Comparison of ENCODE assay signal across 7 cellular contexts in genomic region chr7:149624006-149624405, GRCh38.
A peak's percentile ranks its signal among the peaks of the same experiment; 100 is the strongest.
DNase-seq lines count a peak whose midpoint lies in the region; ATAC-seq and TF ChIP-seq lines count a peak whose summit lies in the region.

No MANE protein-coding gene starts in this region.

- peaks cover 24% of the 10 kb centered on the region for H3K36me3 ChIP-seq in left ventricle myocardium inferior

- H3K27me3 ChIP-seq in left ventricle myocardium inferior (ENCODE audit: low read depth): no peaks in the 10 kb centered on the region

- peaks cover 17 to 22% of the 10 kb centered on the region in 2 donors for H3K36me3 Mint-ChIP-seq in activated naive CD4-positive, alpha-beta T cell treated with anti-CD3 and anti-CD28 coated beads, Interleukin-2, amount 50 U/mL, for 72 hours

- TF ChIP-seq CTCF in left ventricle myocardium inferior (IDR thresholded peaks at IDR 0.05; ENCODE audit: borderline replicate concordance) (no peak), retinal pigment epithelial cell (conservative IDR thresholded peaks at IDR 0.05; ENCODE audit: low read depth, low read length) (peak; percentile 15)

- peak overlapping the region; percentile 93 for H3K27ac ChIP-seq in left ventricle myocardium inferior (replicated peaks)

- ATAC-seq in GM18502 (IDR thresholded peaks at IDR 0.05; ENCODE audit: poor library complexity, unreplicated experiment) (peak; percentile 18), HG02798 (IDR thresholded peaks at IDR 0.05; ENCODE audit: poor library complexity, unreplicated experiment) (peak; percentile 0)
- ATAC-seq in activated naive CD4-positive, alpha-beta T cell treated with anti-CD3 and anti-CD28 coated beads, Interleukin-2, amount 50 U/mL, for 72 hours: peak; percentile 4 to 23

- intact Hi-C loops in left ventricle myocardium inferior (cut with micrococcal nuclease): no loop called here

- no peaks in the 10 kb centered on the region for H3K9me3 Mint-ChIP-seq in activated naive CD4-positive, alpha-beta T cell treated with anti-CD3 and anti-CD28 coated beads, Interleukin-2, amount 50 U/mL, for 72 hours

- H3K27ac Mint-ChIP-seq in activated naive CD4-positive, alpha-beta T cell treated with anti-CD3 and anti-CD28 coated beads, Interleukin-2, amount 50 U/mL, for 72 hours: peak overlapping the region; percentile 96 to 98

- H3K9me3 ChIP-seq in left ventricle myocardium inferior (replicated peaks): no peaks in the 10 kb centered on the region

- H3K4me3 ChIP-seq in left ventricle myocardium inferior (peak overlapping the region; percentile 99), retinal pigment epithelial cell (ENCODE audit: low read length) (peak overlapping the region; percentile 85)

- DNase-seq in RKO (ENCODE audit: low spot score) (peak; percentile 47), left ventricle myocardium inferior (no peak), retinal pigment epithelial cell (ENCODE audit: low read depth) (no peak), islet precursor cell (no peak)
- peak; percentile 39 to 60 for DNase-seq in activated naive CD4-positive, alpha-beta T cell treated with anti-CD3 and anti-CD28 coated beads, Interleukin-2, amount 50 U/mL, for 72 hours (ENCODE audit: low spot score in 2 of 2)

- peaks cover 49% of the 10 kb centered on the region for H3K4me1 ChIP-seq in left ventricle myocardium inferior

Comparison
In these comparisons a context has a peak if more than half of its experiments do, and no peak if none do; other contexts are left out.
1. DNase-seq: peak in RKO (single experiment) and activated naive CD4-positive, alpha-beta T cell treated with anti-CD3 and anti-CD28 coated beads, Interleukin-2, amount 50 U/mL, for 72 hours (2 of 2); none in left ventricle myocardium inferior (single experiment), retinal pigment epithelial cell (single experiment) and islet precursor cell (single experiment).
2. Peak in every context shown above with its lines, with median percentiles within 50 percentile points of each other: ATAC-seq.